Comparison of ENCODE assay signal across 17 cellular contexts in the genomic region with DNA sequence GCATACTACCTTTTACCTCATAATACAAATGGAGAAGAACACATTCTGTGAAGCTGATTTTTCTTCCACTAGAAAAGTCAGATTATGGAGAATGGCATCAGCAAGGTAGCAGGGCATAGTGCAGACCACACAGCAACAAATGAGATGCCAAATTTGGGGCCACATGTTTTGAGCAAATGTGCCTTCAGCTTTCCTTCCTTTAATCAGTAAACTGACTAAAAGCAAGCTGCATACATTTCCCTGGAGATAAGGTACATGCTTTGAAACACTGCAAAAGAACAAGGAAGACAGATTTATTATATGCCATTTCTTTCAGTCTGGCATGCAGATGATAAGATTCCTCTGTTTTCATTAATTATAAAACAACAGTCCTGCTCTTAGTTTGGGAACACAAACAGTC.
"Had no signal": no experiment of that assay in that cellular context is flagged by ENCODE, and none has a peak within 500 bp of the region (broad histone marks: within the 10 kb centered on the region; RNA-seq: fewer than 3 reads in every experiment).

No MANE protein-coding gene starts in this region.

- H3K27ac ChIP-seq: dorsolateral prefrontal cortex, heart left ventricle, pancreas, suprapubic skin, thyroid gland had no signal

- H3K27me3 ChIP-seq: dorsolateral prefrontal cortex, heart left ventricle, pancreas, suprapubic skin, thyroid gland had no signal

- H3K36me3 ChIP-seq: heart left ventricle, pancreas, suprapubic skin, thyroid gland had no signal

- DNase-seq: cortex of kidney; dorsolateral prefrontal cortex; effector CD8-positive, alpha-beta T cell; heart left ventricle; hypothalamus; kidney glomerular epithelial cell; occipital lobe; pancreas; right cardiac atrium; stimulated activated CD4-positive, alpha-beta T cell treated with anti-CD3 and anti-CD28 coated beads, Interleukin-4, amount 100 ng/mL, for 1 hour; stimulated activated CD8-positive, alpha-beta memory T cell treated with anti-CD3 and anti-CD28 coated beads, Interleukin-4, amount 100 ng/mL, for 48 hours; stimulated activated naive CD8-positive, alpha-beta T cell treated with anti-CD3 and anti-CD28 coated beads, Interleukin-15, Interleukin-2, amounts not matched to agents 100 U/mL and 50 U/mL, for 24 hours; thyroid gland had no signal

- H3K9me3 ChIP-seq: heart left ventricle, pancreas, suprapubic skin, thyroid gland had no signal

- H3K4me3 ChIP-seq: dorsolateral prefrontal cortex, heart left ventricle, pancreas, suprapubic skin, thyroid gland had no signal

- ATAC-seq: esophagus mucosa; heart left ventricle; natural killer cell treated with Interleukin-12 subunit alpha and Interleukin-12 subunit beta and Interleukin-15 and Interleukin-18, amount 100 ng/mL, for 72 hours; right cardiac atrium; stimulated activated effector memory CD8-positive, alpha-beta T cell treated with anti-CD3 and anti-CD28 coated beads, Interleukin-12 subunit alpha, Interleukin-12 subunit beta, amount 100 ng/mL, for 72 hours; stimulated activated naive CD8-positive, alpha-beta T cell treated with anti-CD3 and anti-CD28 coated beads, Interleukin-15, Interleukin-2, amounts not matched to agents 100 U/mL and 50 U/mL, for 24 hours had no signal
